In genomic region chr19:3627351-3627723, GRCh38 we compare ENCODE assay signal across 8 cellular contexts. TPM values are rescaled to one million over a fixed set of nuclear protein-coding genes. Genes with fewer than 3 reads are reported as not detected.
DNase-seq lines count a peak whose midpoint lies in the region; ATAC-seq, FAIRE-seq and TF ChIP-seq lines count a peak whose summit lies in the region.

No MANE protein-coding gene starts in this region.

- peaks cover 4% of the 10 kb centered on the region for H3K36me3 ChIP-seq in A673 (ENCODE audit: insufficient read depth, low read length, poor library complexity, severe bottlenecking)

- H3K27ac ChIP-seq in A673 (ENCODE audit: low read depth, low read length, poor library complexity, severe bottlenecking): peak overlapping the region; percentile 97

- H3K36me3 Mint-ChIP-seq in IgD-negative memory B cell: no peaks in the 10 kb centered on the region
- H3K36me3 Mint-ChIP-seq in MCF 10A (ENCODE audit: insufficient read depth, unreplicated experiment): peaks cover 13% of the 10 kb centered on the region
- H3K36me3 Mint-ChIP-seq in natural killer cell treated with Interleukin-12 subunit alpha and Interleukin-12 subunit beta and Interleukin-15 and Interleukin-18, amount 100 ng/mL, for 72 hours: no peaks in the 10 kb centered on the region

- DNase-seq in A673 (ENCODE audit: low spot score): no peak
- no peak for DNase-seq in MCF 10A (ENCODE audit: unreplicated experiment)
- no peak for DNase-seq in natural killer cell treated with Interleukin-12 subunit alpha and Interleukin-12 subunit beta and Interleukin-15 and Interleukin-18, amount 100 ng/mL, for 72 hours (ENCODE audit: low spot score)
- no peak for DNase-seq in G401 (ENCODE audit: low spot score)
- DNase-seq in GM12891 (ENCODE audit: insufficient read length, low spot score): no peak

- H3K4me1 Mint-ChIP-seq in IgD-negative memory B cell (peaks cover 17 to 20% (median 17%) of the 10 kb centered on the region in 3 donors), MCF 10A (ENCODE audit: insufficient read depth, unreplicated experiment) (peaks cover 14% of the 10 kb centered on the region)
- H3K4me1 Mint-ChIP-seq in natural killer cell treated with Interleukin-12 subunit alpha and Interleukin-12 subunit beta and Interleukin-15 and Interleukin-18, amount 100 ng/mL, for 72 hours (ENCODE audit: low read depth in 2 of 2): peaks cover 19 to 29% of the 10 kb centered on the region in 2 donors

- peak overlapping the region; percentile 89 to 100 (median 98) for H3K27ac Mint-ChIP-seq in IgD-negative memory B cell
- H3K27ac Mint-ChIP-seq in MCF 10A (ENCODE audit: low read depth, unreplicated experiment): peak overlapping the region; percentile 99
- peak overlapping the region; percentile 94 to 99 for H3K27ac Mint-ChIP-seq in natural killer cell treated with Interleukin-12 subunit alpha and Interleukin-12 subunit beta and Interleukin-15 and Interleukin-18, amount 100 ng/mL, for 72 hours

- no peaks in the 10 kb centered on the region for H3K27me3 ChIP-seq in A673 (replicated peaks; ENCODE audit: insufficient read depth, low read depth, low read length, poor library complexity)

- in situ Hi-C loops in G401 (cut with HindIII; ENCODE audit: low sequenced_read_pairs): no loop called here

- CTCF ChIA-PET in A673 (lab: Charles Lee) (no interaction called here), MCF 10A (lab: Yijun Ruan, JAX) (interaction anchor here (0.6 to 1.1 kb wide), 2 partner anchors 142 to 1273 kb away, joined by 3 read pairs; no protein-coding TSS in a partner anchor)

- H3K4me3 Mint-ChIP-seq in IgD-negative memory B cell (peak overlapping the region in 3 of 4 donors; percentile 85 to 100 (median 99)), MCF 10A (ENCODE audit: unreplicated experiment) (peak overlapping the region; percentile 99)
- peak overlapping the region; percentile 98 for H3K4me3 Mint-ChIP-seq in natural killer cell treated with Interleukin-12 subunit alpha and Interleukin-12 subunit beta and Interleukin-15 and Interleukin-18, amount 100 ng/mL, for 72 hours

- peaks cover 12% of the 10 kb centered on the region for H3K4me1 ChIP-seq in A673 (ENCODE audit: insufficient read depth, low read length, poor library complexity, severe bottlenecking)

- POLR2A ChIA-PET in A673 (lab: Charles Lee; ENCODE audit: low non-redundant PET) (interaction anchor here (0.6 kb wide), 1 partner anchor 503 kb away, joined by 4 read pairs; no protein-coding TSS in a partner anchor), MCF 10A (lab: Yijun Ruan, JAX) (interaction anchor here (0.6 to 1.2 kb wide), 5 partner anchors 19 to 126 kb away, joined by 3 to 4 read pairs (median 3); no protein-coding TSS in a partner anchor)

- no peaks in the 10 kb centered on the region for H3K9me3 ChIP-seq in A673 (ENCODE audit: low read depth, low read length, poor library complexity, severe bottlenecking)

- intact Hi-C loops in A673 (cut with micrococcal nuclease; ENCODE audit: unreplicated experiment) (no loop called here), MCF 10A (cut with micrococcal nuclease) (no loop called here)

- TF ChIP-seq POLR2A in GM12891 (IDR thresholded peaks at IDR 0.05; ENCODE audit: low read depth, low read length): no peak

- H3K27me3 Mint-ChIP-seq in IgD-negative memory B cell (peaks cover 2% of the 10 kb centered on the region), MCF 10A (ENCODE audit: insufficient read depth, unreplicated experiment) (no peaks in the 10 kb centered on the region)
- no peaks in the 10 kb centered on the region for H3K27me3 Mint-ChIP-seq in natural killer cell treated with Interleukin-12 subunit alpha and Interleukin-12 subunit beta and Interleukin-15 and Interleukin-18, amount 100 ng/mL, for 72 hours

- no peak overlapping the region for H3K4me3 ChIP-seq in A673 (ENCODE audit: low read depth, low read length, poor library complexity, severe bottlenecking)

- H3K9me3 Mint-ChIP-seq in IgD-negative memory B cell (no peaks in the 10 kb centered on the region), MCF 10A (ENCODE audit: unreplicated experiment) (no peaks in the 10 kb centered on the region)
- H3K9me3 Mint-ChIP-seq in natural killer cell treated with Interleukin-12 subunit alpha and Interleukin-12 subunit beta and Interleukin-15 and Interleukin-18, amount 100 ng/mL, for 72 hours: no peaks in the 10 kb centered on the region

- TF ChIP-seq CTCF in A673 (conservative IDR thresholded peaks at IDR 0.05; ENCODE audit: low read depth, low read length) (no peak), MCF 10A (IDR thresholded peaks at IDR 0.05; ENCODE audit: unreplicated experiment) (no peak)

- no peak for FAIRE-seq in GM12891 (lab: Jason Lieb, UNC)

- ATAC-seq in natural killer cell treated with Interleukin-12 subunit alpha and Interleukin-12 subunit beta and Interleukin-15 and Interleukin-18, amount 100 ng/mL, for 72 hours: no peak
- ATAC-seq in GM21360 (IDR thresholded peaks at IDR 0.05; ENCODE audit: unreplicated experiment) (no peak), GM18517 (IDR thresholded peaks at IDR 0.05; ENCODE audit: unreplicated experiment) (no peak)

- no TSS peak for BruUV-seq in A673 (replicated peaks; lab: Mats Ljungman, UMichigan)
- BruUV-seq in MCF 10A (replicated peaks; lab: Mats Ljungman, UMichigan): no TSS peak

TF ChIP-seq in GM12891, 5 proteins besides CTCF, POLR2A, EP300 and RAD21:
- no peak for TF ChIP-seq POLR2AphosphoS5 (IDR thresholded peaks at IDR 0.05; ENCODE audit: low read depth, low read length)
- TF ChIP-seq TAF1 (IDR thresholded peaks at IDR 0.05; ENCODE audit: low read depth, low read length): no peak
- TF ChIP-seq SPI1 (IDR thresholded peaks at IDR 0.05; ENCODE audit: low read depth, low read length): no peak
- TF ChIP-seq PAX5 (IDR thresholded peaks at IDR 0.05; ENCODE audit: insufficient read depth, low read length, severe bottlenecking): no peak
- no peak for TF ChIP-seq POU2F2 (IDR thresholded peaks at IDR 0.05; ENCODE audit: low read depth, low read length)

RNA-seq across cellular contexts. Expression of gene CACTIN, which starts 0.7 kb away (rescaled TPM):
- total RNA-seq in A673 (2021) (35.9 and 36.3 TPM in 2 replicates), MCF 10A (2022) (24.7 and 25.1 TPM in 2 replicates)
- 20.6 TPM for polyA plus RNA-seq in IgD-negative memory B cell
- 10 to 100 TPM; 28.9 to 44.7 TPM for total RNA-seq in natural killer cell treated with Interleukin-12 subunit alpha and Interleukin-12 subunit beta and Interleukin-15 and Interleukin-18, amount 100 ng/mL, for 72 hours
- total RNA-seq in G401 (2014; rRNA removed; shearing (Covaris generic)): 43.3 and 47.8 TPM in 2 replicates
- polyA plus RNA-seq in GM12891 (2012; ENCODE audit: low read depth, missing spikeins): 14.1 TPM

RNA-seq across cellular contexts. Expression of gene TBXA2R, which starts 20.7 kb away (rescaled TPM):
- 0.56 and 0.70 TPM in 2 replicates for total RNA-seq in A673 (2021)
- polyA plus RNA-seq in IgD-negative memory B cell: 3.3 TPM
- total RNA-seq in MCF 10A (2022): not detected in 2 replicates
- total RNA-seq in natural killer cell treated with Interleukin-12 subunit alpha and Interleukin-12 subunit beta and Interleukin-15 and Interleukin-18, amount 100 ng/mL, for 72 hours: under 1 TPM in 1 of 2 donors, not detected in 1; 0.28 TPM
- 7.7 and 9.7 TPM in 2 replicates for total RNA-seq in G401 (2014; rRNA removed; shearing (Covaris generic))
- polyA plus RNA-seq in GM12891 (2012; ENCODE audit: low read depth, missing spikeins): 0.09 TPM

RNA-seq across cellular contexts. Expression of gene GIPC3, which starts 42.1 kb away (rescaled TPM):
- total RNA-seq in A673 (2021) (0.34 and 1.2 TPM in 2 replicates), MCF 10A (2022) (not detected in 2 replicates)
- polyA plus RNA-seq in IgD-negative memory B cell: not detected
- total RNA-seq in natural killer cell treated with Interleukin-12 subunit alpha and Interleukin-12 subunit beta and Interleukin-15 and Interleukin-18, amount 100 ng/mL, for 72 hours: under 1 TPM; 0.25 to 0.40 TPM
- total RNA-seq in G401 (2014; rRNA removed; shearing (Covaris generic)): not detected in 2 replicates
- polyA plus RNA-seq in GM12891 (2012; ENCODE audit: low read depth, missing spikeins): 0.06 TPM

RNA-seq across cellular contexts. Expression of gene HMG20B, which starts 54.6 kb away (rescaled TPM):
- total RNA-seq in A673 (2021) (53.9 and 71.5 TPM in 2 replicates), MCF 10A (2022) (54.7 and 64.7 TPM in 2 replicates)
- 49.3 TPM for polyA plus RNA-seq in IgD-negative memory B cell
- total RNA-seq in natural killer cell treated with Interleukin-12 subunit alpha and Interleukin-12 subunit beta and Interleukin-15 and Interleukin-18, amount 100 ng/mL, for 72 hours: 10 to 100 TPM; 38.2 to 48.0 TPM
- 131 and 174 TPM in 2 replicates for total RNA-seq in G401 (2014; rRNA removed; shearing (Covaris generic))
- polyA plus RNA-seq in GM12891 (2012; ENCODE audit: low read depth, missing spikeins): 44.6 TPM
